ENCODE assay signal across 13 cellular contexts in the genomic region with DNA sequence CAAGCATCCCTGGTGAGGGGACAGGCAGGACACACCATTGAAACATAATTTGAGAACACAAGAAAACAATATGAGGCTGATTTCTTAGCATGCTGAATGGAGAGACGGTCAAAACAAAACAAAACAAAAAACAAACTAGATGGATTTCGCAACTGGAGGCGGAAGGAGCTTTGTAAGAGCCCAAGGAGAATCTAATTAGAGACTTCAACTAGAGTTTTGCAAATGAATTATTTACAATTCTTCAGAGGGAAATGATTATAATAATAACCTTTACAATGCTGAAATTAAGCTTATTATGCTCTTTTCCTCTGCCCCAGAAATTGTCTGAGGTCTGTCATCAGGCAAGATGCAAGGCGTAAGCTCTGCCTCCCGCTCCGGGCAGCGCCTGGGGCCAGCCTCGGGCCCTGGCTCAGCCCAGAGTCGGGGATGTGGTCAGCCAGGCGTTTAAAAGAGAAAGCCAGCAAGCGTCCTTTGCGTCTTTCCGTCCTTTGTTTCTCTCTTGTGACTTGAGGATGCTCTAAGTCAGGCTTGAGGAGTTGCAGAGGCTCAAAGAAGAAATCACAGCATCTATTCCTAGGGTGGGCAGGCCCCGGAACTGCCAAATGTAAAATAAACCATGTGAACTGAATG.
"Had no signal": no experiment of that assay in that cellular context is flagged by ENCODE, and none has a peak within 500 bp of the region (broad histone marks: within the 10 kb centered on the region; RNA-seq: fewer than 3 reads in every experiment).

No MANE protein-coding gene starts in this region.

- H3K36me3 ChIP-seq: esophagus squamous epithelium, gastrocnemius medialis, heart left ventricle, pancreas, tibial artery had no signal

- H3K4me1 ChIP-seq: esophagus squamous epithelium, gastrocnemius medialis, heart left ventricle, pancreas, tibial artery had no signal

- H3K27me3 ChIP-seq: pancreas had no signal

- H3K9me3 ChIP-seq: esophagus squamous epithelium, gastrocnemius medialis, heart left ventricle, pancreas, tibial artery had no signal

- DNase-seq: activated CD4-positive, alpha-beta T cell treated with anti-CD3 and anti-CD28 coated beads, Interleukin-2, amount 50 U/mL, for 1 hour; activated naive CD8-positive, alpha-beta T cell treated with anti-CD3 and anti-CD28 coated beads for 36 hours; central memory CD4-positive, alpha-beta T cell; esophagus squamous epithelium; gastrocnemius medialis; heart left ventricle; immature natural killer cell; pancreas; stimulated activated CD4-positive, alpha-beta T cell treated with anti-CD3 and anti-CD28 coated beads, Interleukin-2, amount 100 ng/mL, for 48 hours had no signal

- ATAC-seq: activated CD4-positive, CD25-positive, alpha-beta regulatory T cell treated with anti-CD3 and anti-CD28 coated beads, Interleukin-2, amount 50 U/mL, for 24 hours; gastrocnemius medialis; heart left ventricle; pancreas; stimulated activated memory B cell treated with anti-CD40 and anti-IgM and Interleukin-4, amounts not matched to agents 10 μg/mL and 1 μg/mL and 100 μg/mL, for 72 hours had no signal

- H3K27ac ChIP-seq: coronary artery, gastrocnemius medialis, heart left ventricle, pancreas, tibial artery had no signal

- H3K4me3 ChIP-seq: coronary artery, esophagus squamous epithelium, gastrocnemius medialis, heart left ventricle, pancreas, tibial artery had no signal
